ENCODE assay signal across 24 cellular contexts in genomic region chr15:45110256-45110820, GRCh38. TPM values are rescaled to one million over a fixed set of nuclear protein-coding genes. Genes with fewer than 3 reads are reported as not detected.
DNase-seq lines count a peak whose midpoint lies in the region; ATAC-seq, FAIRE-seq and TF ChIP-seq lines count a peak whose summit lies in the region.
"Had no signal": no experiment of that assay in that cellular context is flagged by ENCODE, and none has a peak within 500 bp of the region (broad histone marks: within the 10 kb centered on the region; RNA-seq: fewer than 3 reads in every experiment).

No MANE protein-coding gene starts in this region.

- POLR2A ChIA-PET in SK-N-SH (lab: Yijun Ruan, JAX), result no interaction called here

- peaks cover 58% of the 10 kb centered on the region for H3K27me3 ChIP-seq in SK-N-SH (ENCODE audit: insufficient read depth)
- peaks cover 48% of the 10 kb centered on the region for H3K27me3 ChIP-seq in bronchial epithelial cell (ENCODE audit: control insufficient read depth, insufficient read depth, low read length)

- H3K4me1 ChIP-seq in SK-N-SH (ENCODE audit: control insufficient read depth in 1 of 2, insufficient read depth in 2 of 2, low read depth in 1 of 2, low read length in 1 of 2), result peaks cover 0 to 20% of the 10 kb centered on the region in 2 experiments; a peak in 1 of 4 replicates
- H3K4me1 ChIP-seq: A549, SJSA1 had no signal

- no peak overlapping the region for H3K27ac ChIP-seq in SK-N-SH (ENCODE audit: low read depth in 2 of 2, low read length in 1 of 2)
- H3K27ac ChIP-seq: A549, cardiac muscle cell, dorsolateral prefrontal cortex, PC-9, psoas muscle, SJSA1 had no signal

- no peaks in the 10 kb centered on the region for H3F3A ChIP-seq in SK-N-SH (replicated peaks; ENCODE audit: insufficient read depth)

- intact Hi-C loops in activated T-helper 2 cell treated with anti-CD3 and anti-CD28 coated beads, Interferon-gamma antibody, Interleukin-2, Interleukin-4, amounts not matched to agents 10 μg/mL and 5 μg/mL and 100 μg/mL, durations not matched to agents 14 hours and 24 hours and 36 hours (cut with micrococcal nuclease), result no loop called here

- no peaks in the 10 kb centered on the region for H3K9me3 Mint-ChIP-seq in HFFc6
- H3K9me3 Mint-ChIP-seq in activated T-helper 2 cell treated with anti-CD3 and anti-CD28 coated beads, Interferon-gamma antibody, Interleukin-2, Interleukin-4, amounts not matched to agents 10 μg/mL and 5 μg/mL and 100 μg/mL, durations not matched to agents 14 hours and 24 hours and 36 hours, result no peaks in the 10 kb centered on the region

- no peak overlapping the region for H3K27ac Mint-ChIP-seq in HFFc6
- H3K27ac Mint-ChIP-seq in activated T-helper 2 cell treated with anti-CD3 and anti-CD28 coated beads, Interferon-gamma antibody, Interleukin-2, Interleukin-4, amounts not matched to agents 10 μg/mL and 5 μg/mL and 100 μg/mL, durations not matched to agents 14 hours and 24 hours and 36 hours, result no peak overlapping the region
- H3K27ac Mint-ChIP-seq: CD4-positive, alpha-beta memory T cell; nephron progenitor cell had no signal

- 75% methylated on average over 9 of the region's 11 CpGs for WGBS in SK-N-SH (ENCODE audit: low lambda C conversion rate)

- no peaks in the 10 kb centered on the region for H4K20me1 ChIP-seq in SK-N-SH (ENCODE audit: insufficient read depth)

- no peaks in the 10 kb centered on the region for H3K36me3 Mint-ChIP-seq in HFFc6 (ENCODE audit: low read depth)
- no peaks in the 10 kb centered on the region for H3K36me3 Mint-ChIP-seq in activated T-helper 2 cell treated with anti-CD3 and anti-CD28 coated beads, Interferon-gamma antibody, Interleukin-2, Interleukin-4, amounts not matched to agents 10 μg/mL and 5 μg/mL and 100 μg/mL, durations not matched to agents 14 hours and 24 hours and 36 hours (ENCODE audit: low read depth)
- H3K36me3 Mint-ChIP-seq: CD4-positive, alpha-beta memory T cell had no signal

- no peaks in the 10 kb centered on the region for H3K36me3 ChIP-seq in SK-N-SH (replicated peaks in 1 of 2; ENCODE audit: control insufficient read depth in 1 of 2, insufficient read depth in 2 of 2, low read length in 1 of 2)
- no peaks in the 10 kb centered on the region for H3K36me3 ChIP-seq in bronchial epithelial cell (ENCODE audit: control insufficient read depth, insufficient read depth, low read length)
- H3K36me3 ChIP-seq: cardiac muscle cell, SJSA1 had no signal

- FAIRE-seq in bronchial epithelial cell (lab: Jason Lieb, UNC), result peak; percentile 76
- FAIRE-seq: A549 had no signal

- no peak overlapping the region for H3K4me3 Mint-ChIP-seq in HFFc6
- no peak overlapping the region for H3K4me3 Mint-ChIP-seq in activated T-helper 2 cell treated with anti-CD3 and anti-CD28 coated beads, Interferon-gamma antibody, Interleukin-2, Interleukin-4, amounts not matched to agents 10 μg/mL and 5 μg/mL and 100 μg/mL, durations not matched to agents 14 hours and 24 hours and 36 hours (ENCODE audit: low read depth)
- H3K4me3 Mint-ChIP-seq: nephron progenitor cell had no signal

- ATAC-seq in SK-N-SH treated with all-trans-retinoic acid at 6 μM for 48 hours, result no peak
- no peak for ATAC-seq in HG02852 (IDR thresholded peaks at IDR 0.05; ENCODE audit: unreplicated experiment)
- ATAC-seq: A549, esophagus mucosa, left lobe of liver, psoas muscle had no signal

- no peak overlapping the region for H3K9ac ChIP-seq in SK-N-SH

- H3K27me3 Mint-ChIP-seq in HFFc6 (ENCODE audit: insufficient read depth), result peaks cover 55% of the 10 kb centered on the region
- H3K27me3 Mint-ChIP-seq in activated T-helper 2 cell treated with anti-CD3 and anti-CD28 coated beads, Interferon-gamma antibody, Interleukin-2, Interleukin-4, amounts not matched to agents 10 μg/mL and 5 μg/mL and 100 μg/mL, durations not matched to agents 14 hours and 24 hours and 36 hours (ENCODE audit: low read depth), result peaks cover 54% of the 10 kb centered on the region

- H3K4me2 ChIP-seq in SK-N-SH, result no peak overlapping the region
- H3K4me2 ChIP-seq: A549, PC-9 had no signal

- H3K9me3 ChIP-seq in SK-N-SH, result no peaks in the 10 kb centered on the region
- H3K9me3 ChIP-seq: A549, psoas muscle, SJSA1 had no signal

- DNase-seq in SK-N-SH, result peak; percentile 42
- no peak for DNase-seq in HFFc6
- no peak for DNase-seq in bronchial epithelial cell (ENCODE audit: low read depth)
- no peak for DNase-seq in retinal pigment epithelial cell (ENCODE audit: low read depth)
- DNase-seq in CD1c-positive myeloid dendritic cell (ENCODE audit: extremely low spot score), result no peak
- DNase-seq in activated T-helper 2 cell treated with anti-CD3 and anti-CD28 coated beads, Interferon-gamma antibody, Interleukin-2, Interleukin-4, amounts not matched to agents 10 μg/mL and 5 μg/mL and 100 μg/mL, durations not matched to agents 14 hours and 24 hours and 36 hours (ENCODE audit: low spot score), result no peak
- DNase-seq: activated CD4-positive, alpha-beta T cell treated with anti-CD3 and anti-CD28 coated beads for 1 hour; activated effector memory CD4-positive, alpha-beta T cell treated with Interleukin-2 at 50 U/mL for 16 hours; CD4-positive, alpha-beta memory T cell; dorsolateral prefrontal cortex; midbrain; NCI-H526; nephron progenitor cell; PC-9; psoas muscle; stimulated activated CD8-positive, alpha-beta memory T cell treated with anti-CD3 and anti-CD28 coated beads, Interleukin-4, amount 100 ng/mL, for 48 hours had no signal

- TF ChIP-seq RAD21 in SK-N-SH (IDR thresholded peaks at IDR 0.05; ENCODE audit: low read length), result no peak

- no peak overlapping the region for H2AFZ ChIP-seq in SK-N-SH (ENCODE audit: low read depth)
- H2AFZ ChIP-seq: PC-9 had no signal

- H3K4me3 ChIP-seq in SK-N-SH (ENCODE audit: low read depth in 2 of 2, low read length in 1 of 2), result no peak overlapping the region
- H3K4me3 ChIP-seq in bronchial epithelial cell (ENCODE audit: low read depth, low read length), result no peak overlapping the region
- H3K4me3 ChIP-seq in retinal pigment epithelial cell (ENCODE audit: low read length), result no peak overlapping the region
- H3K4me3 ChIP-seq: A549, cardiac muscle cell, dorsolateral prefrontal cortex, PC-9, psoas muscle, SJSA1 had no signal

- no peak for TF ChIP-seq EP300 in SK-N-SH (IDR thresholded peaks at IDR 0.05; ENCODE audit: borderline replicate concordance in 1 of 2, low read depth in 1 of 2, low read length in 1 of 2)

- no peaks in the 10 kb centered on the region for H3K9me2 ChIP-seq in SK-N-SH

- no peaks in the 10 kb centered on the region for H3K79me2 ChIP-seq in SK-N-SH (ENCODE audit: insufficient read depth)

- TF ChIP-seq CTCF in SK-N-SH (IDR thresholded peaks at IDR 0.05) (peak; percentile 20; the same call in 1 of the 2 replicates), HFFc6 (IDR thresholded peaks at IDR 0.05) (peak; percentile 37; the same call in 1 of the 2 replicates), bronchial epithelial cell (IDR thresholded peaks at IDR 0.05; ENCODE audit: insufficient read depth, low read length, severe bottlenecking) (no peak), retinal pigment epithelial cell (conservative IDR thresholded peaks at IDR 0.05; ENCODE audit: low read depth, low read length) (peak; percentile 35)

- CTCF ChIA-PET in SK-N-SH (lab: Yijun Ruan, JAX), result interaction anchor here (0.9 to 2.9 kb wide), 3 partner anchors 8 to 257 kb away, joined by 3 to 15 read pairs (median 3); no protein-coding TSS in a partner anchor

- H3K4me1 Mint-ChIP-seq in HFFc6 (ENCODE audit: low read depth), result peaks cover 5% of the 10 kb centered on the region; the same call in 1 of the 2 replicates
- H3K4me1 Mint-ChIP-seq in activated T-helper 2 cell treated with anti-CD3 and anti-CD28 coated beads, Interferon-gamma antibody, Interleukin-2, Interleukin-4, amounts not matched to agents 10 μg/mL and 5 μg/mL and 100 μg/mL, durations not matched to agents 14 hours and 24 hours and 36 hours (ENCODE audit: low read depth), result peaks cover 9% of the 10 kb centered on the region

TF ChIP-seq in SK-N-SH treated with all-trans-retinoic acid at 6 μM for 48 hours, 23 proteins besides CTCF, POLR2A, EP300 and RAD21:
- no peak for TF ChIP-seq OSR1 (CRISPR knock-in tag; IDR thresholded peaks at IDR 0.05)

RNA-seq across cellular contexts. Expression of gene DUOX2, which starts 3.6 kb away (rescaled TPM):
- 0.02 TPM in 1 of 2 replicates, not detected in the other for polyA plus RNA-seq in SK-N-SH (2012; rRNA removed)
- polyA plus RNA-seq in SK-N-SH (2012; cell fraction: cytosol; rRNA removed), result under 0.01 and 0.01 TPM in 2 replicates
- 0.02 TPM in 2 replicates for polyA plus RNA-seq in SK-N-SH (2012; cell fraction: nucleus; rRNA removed)
- not detected for total RNA-seq in HFFc6 (2021; fragmentation: NEBNext Ultra II Directional; extraction: Animal tissue kit (Norgen Biotek cat#: 25700))
- 0.90 and 1.1 TPM in 2 replicates for total RNA-seq in bronchial epithelial cell
- total RNA-seq in activated T-helper 2 cell treated with anti-CD3 and anti-CD28 coated beads, Interferon-gamma antibody, Interleukin-2, Interleukin-4, amounts not matched to agents 10 μg/mL and 5 μg/mL and 100 μg/mL, durations not matched to agents 14 hours and 24 hours and 36 hours, result 0.02 TPM in 1 of 2 replicates, not detected in the other
- total RNA-seq: LHCN-M2, PC-9, SJSA1 had no signal

RNA-seq across cellular contexts. Expression of gene DUOXA2, which starts 3.8 kb away (rescaled TPM):
- polyA plus RNA-seq in SK-N-SH (2012; rRNA removed), result not detected in 2 replicates
- not detected in 2 replicates for polyA plus RNA-seq in SK-N-SH (2012; cell fraction: cytosol; rRNA removed)
- polyA plus RNA-seq in SK-N-SH (2012; cell fraction: nucleus; rRNA removed), result not detected in 2 replicates
- total RNA-seq in HFFc6 (2021; fragmentation: NEBNext Ultra II Directional; extraction: Animal tissue kit (Norgen Biotek cat#: 25700)), result not detected
- 0.13 TPM in 1 of 2 replicates, not detected in the other for total RNA-seq in bronchial epithelial cell
- not detected in 2 replicates for total RNA-seq in activated T-helper 2 cell treated with anti-CD3 and anti-CD28 coated beads, Interferon-gamma antibody, Interleukin-2, Interleukin-4, amounts not matched to agents 10 μg/mL and 5 μg/mL and 100 μg/mL, durations not matched to agents 14 hours and 24 hours and 36 hours
- total RNA-seq: cardiac muscle cell; CD4-positive, alpha-beta memory T cell; dorsolateral prefrontal cortex; left lobe of liver; LHCN-M2; PC-9; psoas muscle; SJSA1 had no signal
- polyA plus RNA-seq: A549; cardiac muscle cell; CD4-positive, alpha-beta memory T cell had no signal

RNA-seq across cellular contexts. Expression of gene DUOXA1, which starts 19.3 kb away (rescaled TPM):
- polyA plus RNA-seq in SK-N-SH (2012; rRNA removed), result 0.02 TPM in 1 of 2 replicates, not detected in the other
- polyA plus RNA-seq in SK-N-SH (2012; cell fraction: cytosol; rRNA removed), result 0.01 and 0.09 TPM in 2 replicates
- 0.44 and 1.2 TPM in 2 replicates for polyA plus RNA-seq in SK-N-SH (2012; cell fraction: nucleus; rRNA removed)
- under 1 TPM in 3 of 6 experiments, not detected in 3; 0.09 to 0.31 (median 0.16) TPM for total RNA-seq in HFFc6 (2021; fragmentation: NEBNext Ultra II Directional; extraction: Animal tissue kit (Norgen Biotek cat#: 25700))
- 27.1 and 54.5 TPM in 2 replicates for total RNA-seq in bronchial epithelial cell
- 0.21 TPM in 1 of 2 replicates, not detected in the other for total RNA-seq in activated T-helper 2 cell treated with anti-CD3 and anti-CD28 coated beads, Interferon-gamma antibody, Interleukin-2, Interleukin-4, amounts not matched to agents 10 μg/mL and 5 μg/mL and 100 μg/mL, durations not matched to agents 14 hours and 24 hours and 36 hours
- total RNA-seq: left lobe of liver, LHCN-M2, SJSA1 had no signal
- polyA plus RNA-seq: cardiac muscle cell; CD4-positive, alpha-beta memory T cell had no signal

RNA-seq across cellular contexts. Expression of gene DUOX1, which starts 19.5 kb away (rescaled TPM):
- polyA plus RNA-seq in SK-N-SH (2012; rRNA removed), result not detected in 2 replicates
- polyA plus RNA-seq in SK-N-SH (2012; cell fraction: cytosol; rRNA removed), result under 0.01 and 0.01 TPM in 2 replicates
- polyA plus RNA-seq in SK-N-SH (2012; cell fraction: nucleus; rRNA removed), result 0.01 and 0.04 TPM in 2 replicates
- under 1 TPM in 5 of 6 experiments, not detected in 1; 0.02 to 0.26 (median 0.12) TPM for total RNA-seq in HFFc6 (2021; fragmentation: NEBNext Ultra II Directional; extraction: Animal tissue kit (Norgen Biotek cat#: 25700))
- 13.2 and 37.0 TPM in 2 replicates for total RNA-seq in bronchial epithelial cell
- total RNA-seq in activated T-helper 2 cell treated with anti-CD3 and anti-CD28 coated beads, Interferon-gamma antibody, Interleukin-2, Interleukin-4, amounts not matched to agents 10 μg/mL and 5 μg/mL and 100 μg/mL, durations not matched to agents 14 hours and 24 hours and 36 hours, result 0.37 and 0.50 TPM in 2 replicates
- total RNA-seq: PC-9, SJSA1 had no signal
- polyA plus RNA-seq: A549 had no signal

Comparison
In these comparisons a context has a peak if more than half of its experiments do, and no peak if none do; other contexts are left out.
1. RNA of gene DUOXA1, which starts 19.3 kb away (total RNA-seq): 27.1 to 54.5 TPM in bronchial epithelial cell; 0.21 TPM in activated T-helper 2 cell treated with anti-CD3 and anti-CD28 coated beads, Interferon-gamma antibody, Interleukin-2, Interleukin-4, amounts not matched to agents 10 μg/mL and 5 μg/mL and 100 μg/mL, durations not matched to agents 14 hours and 24 hours and 36 hours and 0.09 to 0.31 TPM in HFFc6; every median in the first group is over 10 times any median in the second.